1 cellular context compared by ENCODE assay signal in the genomic region with DNA sequence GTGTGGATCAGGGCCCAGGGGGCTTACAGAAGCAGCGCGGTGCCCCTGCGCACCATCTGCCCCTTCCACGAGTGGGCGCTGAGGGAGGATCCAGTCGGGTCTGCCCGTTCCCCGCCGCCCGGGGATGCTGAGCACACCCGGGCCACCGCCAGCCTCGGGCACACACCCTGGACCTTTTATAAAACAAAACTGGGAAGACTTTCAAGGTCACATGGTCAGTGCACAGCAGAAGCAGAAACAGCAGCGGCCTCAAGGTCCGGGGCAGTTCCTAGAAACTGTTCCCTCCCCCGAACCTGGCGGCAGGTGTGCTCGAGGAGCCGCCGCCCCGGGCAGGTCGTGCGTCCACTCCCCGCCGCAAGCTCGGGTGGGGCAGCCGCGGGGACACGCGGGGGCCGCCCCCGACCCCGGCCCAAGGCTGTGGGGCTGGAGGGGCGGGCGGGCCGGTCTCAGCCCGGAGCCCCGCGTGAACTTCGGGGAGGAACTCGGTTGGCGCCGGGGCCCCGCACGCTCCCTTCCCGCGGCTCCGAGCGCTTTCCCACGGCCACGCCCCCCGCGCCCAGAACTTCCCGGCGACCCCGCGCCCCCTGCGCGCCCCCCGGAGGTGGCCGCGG.
A peak's percentile ranks its signal among the peaks of the same experiment; 100 is the strongest.
TF ChIP-seq lines count a peak whose summit lies in the region.

No MANE protein-coding gene starts in this region.

TF ChIP-seq in HepG2, 621 proteins besides CTCF, POLR2A, EP300 and RAD21 (continues in another document):
- peak; percentile 13 for TF ChIP-seq YY1 (IDR thresholded peaks at IDR 0.05; ENCODE audit: insufficient read depth, insufficient replicate concordance, low read depth, low read length)
- no peak for TF ChIP-seq ZSCAN31 (CRISPR knock-in tag; IDR thresholded peaks at IDR 0.05; ENCODE audit: low read depth)
- TF ChIP-seq FOXJ3 (CRISPR knock-in tag; IDR thresholded peaks at IDR 0.05; ENCODE audit: borderline replicate concordance): no peak
- TF ChIP-seq, protein P1, sequence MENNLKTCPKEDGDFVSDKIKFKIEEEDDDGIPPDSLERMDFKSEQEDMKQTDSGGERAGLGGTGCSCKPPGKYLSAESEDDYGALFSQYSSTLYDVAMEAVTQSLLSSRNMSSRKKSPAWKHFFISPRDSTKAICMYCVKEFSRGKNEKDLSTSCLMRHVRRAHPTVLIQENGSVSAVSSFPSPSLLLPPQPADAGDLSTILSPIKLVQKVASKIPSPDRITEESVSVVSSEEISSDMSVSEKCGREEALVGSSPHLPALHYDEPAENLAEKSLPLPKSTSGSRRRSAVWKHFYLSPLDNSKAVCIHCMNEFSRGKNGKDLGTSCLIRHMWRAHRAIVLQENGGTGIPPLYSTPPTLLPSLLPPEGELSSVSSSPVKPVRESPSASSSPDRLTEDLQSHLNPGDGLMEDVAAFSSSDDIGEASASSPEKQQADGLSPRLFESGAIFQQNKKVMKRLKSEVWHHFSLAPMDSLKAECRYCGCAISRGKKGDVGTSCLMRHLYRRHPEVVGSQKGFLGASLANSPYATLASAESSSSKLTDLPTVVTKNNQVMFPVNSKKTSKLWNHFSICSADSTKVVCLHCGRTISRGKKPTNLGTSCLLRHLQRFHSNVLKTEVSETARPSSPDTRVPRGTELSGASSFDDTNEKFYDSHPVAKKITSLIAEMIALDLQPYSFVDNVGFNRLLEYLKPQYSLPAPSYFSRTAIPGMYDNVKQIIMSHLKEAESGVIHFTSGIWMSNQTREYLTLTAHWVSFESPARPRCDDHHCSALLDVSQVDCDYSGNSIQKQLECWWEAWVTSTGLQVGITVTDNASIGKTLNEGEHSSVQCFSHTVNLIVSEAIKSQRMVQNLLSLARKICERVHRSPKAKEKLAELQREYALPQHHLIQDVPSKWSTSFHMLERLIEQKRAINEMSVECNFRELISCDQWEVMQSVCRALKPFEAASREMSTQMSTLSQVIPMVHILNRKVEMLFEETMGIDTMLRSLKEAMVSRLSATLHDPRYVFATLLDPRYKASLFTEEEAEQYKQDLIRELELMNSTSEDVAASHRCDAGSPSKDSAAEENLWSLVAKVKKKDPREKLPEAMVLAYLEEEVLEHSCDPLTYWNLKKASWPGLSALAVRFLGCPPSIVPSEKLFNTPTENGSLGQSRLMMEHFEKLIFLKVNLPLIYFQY (CRISPR knock-in tag; IDR thresholded peaks at IDR 0.05; ENCODE audit: borderline replicate concordance): 0 out of 2 replicates have a peak, but pooled peaks have one; percentile 13
- TF ChIP-seq, protein P2, sequence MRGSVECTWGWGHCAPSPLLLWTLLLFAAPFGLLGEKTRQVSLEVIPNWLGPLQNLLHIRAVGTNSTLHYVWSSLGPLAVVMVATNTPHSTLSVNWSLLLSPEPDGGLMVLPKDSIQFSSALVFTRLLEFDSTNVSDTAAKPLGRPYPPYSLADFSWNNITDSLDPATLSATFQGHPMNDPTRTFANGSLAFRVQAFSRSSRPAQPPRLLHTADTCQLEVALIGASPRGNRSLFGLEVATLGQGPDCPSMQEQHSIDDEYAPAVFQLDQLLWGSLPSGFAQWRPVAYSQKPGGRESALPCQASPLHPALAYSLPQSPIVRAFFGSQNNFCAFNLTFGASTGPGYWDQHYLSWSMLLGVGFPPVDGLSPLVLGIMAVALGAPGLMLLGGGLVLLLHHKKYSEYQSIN (CRISPR knock-in tag; IDR thresholded peaks at IDR 0.05; ENCODE audit: borderline replicate concordance): no peak
- TF ChIP-seq, protein P3, sequence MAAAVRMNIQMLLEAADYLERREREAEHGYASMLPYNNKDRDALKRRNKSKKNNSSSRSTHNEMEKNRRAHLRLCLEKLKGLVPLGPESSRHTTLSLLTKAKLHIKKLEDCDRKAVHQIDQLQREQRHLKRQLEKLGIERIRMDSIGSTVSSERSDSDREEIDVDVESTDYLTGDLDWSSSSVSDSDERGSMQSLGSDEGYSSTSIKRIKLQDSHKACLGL (CRISPR knock-in tag; IDR thresholded peaks at IDR 0.05): no peak
- no peak for TF ChIP-seq RFX3 (CRISPR knock-in tag; IDR thresholded peaks at IDR 0.05)
- peak; percentile 14; the same call in 1 of the 2 replicates for TF ChIP-seq KDM2A (CRISPR knock-in tag; IDR thresholded peaks at IDR 0.05; ENCODE audit: borderline replicate concordance, low read depth)
- TF ChIP-seq, protein P4, sequence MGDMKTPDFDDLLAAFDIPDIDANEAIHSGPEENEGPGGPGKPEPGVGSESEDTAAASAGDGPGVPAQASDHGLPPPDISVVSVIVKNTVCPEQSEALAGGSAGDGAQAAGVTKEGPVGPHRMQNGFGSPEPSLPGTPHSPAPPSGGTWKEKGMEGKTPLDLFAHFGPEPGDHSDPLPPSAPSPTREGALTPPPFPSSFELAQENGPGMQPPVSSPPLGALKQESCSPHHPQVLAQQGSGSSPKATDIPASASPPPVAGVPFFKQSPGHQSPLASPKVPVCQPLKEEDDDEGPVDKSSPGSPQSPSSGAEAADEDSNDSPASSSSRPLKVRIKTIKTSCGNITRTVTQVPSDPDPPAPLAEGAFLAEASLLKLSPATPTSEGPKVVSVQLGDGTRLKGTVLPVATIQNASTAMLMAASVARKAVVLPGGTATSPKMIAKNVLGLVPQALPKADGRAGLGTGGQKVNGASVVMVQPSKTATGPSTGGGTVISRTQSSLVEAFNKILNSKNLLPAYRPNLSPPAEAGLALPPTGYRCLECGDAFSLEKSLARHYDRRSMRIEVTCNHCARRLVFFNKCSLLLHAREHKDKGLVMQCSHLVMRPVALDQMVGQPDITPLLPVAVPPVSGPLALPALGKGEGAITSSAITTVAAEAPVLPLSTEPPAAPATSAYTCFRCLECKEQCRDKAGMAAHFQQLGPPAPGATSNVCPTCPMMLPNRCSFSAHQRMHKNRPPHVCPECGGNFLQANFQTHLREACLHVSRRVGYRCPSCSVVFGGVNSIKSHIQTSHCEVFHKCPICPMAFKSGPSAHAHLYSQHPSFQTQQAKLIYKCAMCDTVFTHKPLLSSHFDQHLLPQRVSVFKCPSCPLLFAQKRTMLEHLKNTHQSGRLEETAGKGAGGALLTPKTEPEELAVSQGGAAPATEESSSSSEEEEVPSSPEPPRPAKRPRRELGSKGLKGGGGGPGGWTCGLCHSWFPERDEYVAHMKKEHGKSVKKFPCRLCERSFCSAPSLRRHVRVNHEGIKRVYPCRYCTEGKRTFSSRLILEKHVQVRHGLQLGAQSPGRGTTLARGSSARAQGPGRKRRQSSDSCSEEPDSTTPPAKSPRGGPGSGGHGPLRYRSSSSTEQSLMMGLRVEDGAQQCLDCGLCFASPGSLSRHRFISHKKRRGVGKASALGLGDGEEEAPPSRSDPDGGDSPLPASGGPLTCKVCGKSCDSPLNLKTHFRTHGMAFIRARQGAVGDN (CRISPR knock-in tag; IDR thresholded peaks at IDR 0.05): peak; percentile 60
- TF ChIP-seq ZFP41 (CRISPR knock-in tag; IDR thresholded peaks at IDR 0.05; ENCODE audit: borderline replicate concordance): no peak
- TF ChIP-seq, protein P5, sequence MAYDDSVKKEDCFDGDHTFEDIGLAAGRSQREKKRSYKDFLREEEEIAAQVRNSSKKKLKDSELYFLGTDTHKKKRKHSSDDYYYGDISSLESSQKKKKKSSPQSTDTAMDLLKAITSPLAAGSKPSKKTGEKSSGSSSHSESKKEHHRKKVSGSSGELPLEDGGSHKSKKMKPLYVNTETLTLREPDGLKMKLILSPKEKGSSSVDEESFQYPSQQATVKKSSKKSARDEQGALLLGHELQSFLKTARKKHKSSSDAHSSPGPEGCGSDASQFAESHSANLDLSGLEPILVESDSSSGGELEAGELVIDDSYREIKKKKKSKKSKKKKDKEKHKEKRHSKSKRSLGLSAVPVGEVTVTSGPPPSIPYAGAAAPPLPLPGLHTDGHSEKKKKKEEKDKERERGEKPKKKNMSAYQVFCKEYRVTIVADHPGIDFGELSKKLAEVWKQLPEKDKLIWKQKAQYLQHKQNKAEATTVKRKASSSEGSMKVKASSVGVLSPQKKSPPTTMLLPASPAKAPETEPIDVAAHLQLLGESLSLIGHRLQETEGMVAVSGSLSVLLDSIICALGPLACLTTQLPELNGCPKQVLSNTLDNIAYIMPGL (CRISPR knock-in tag; IDR thresholded peaks at IDR 0.05; ENCODE audit: borderline replicate concordance in 1 of 2, low read depth in 1 of 2): peak; percentile 52 to 59
- TF ChIP-seq GABPA (IDR thresholded peaks at IDR 0.05; ENCODE audit: low read depth, low read length): no peak
- TF ChIP-seq GABPA (CRISPR knock-in tag; IDR thresholded peaks at IDR 0.05; ENCODE audit: low read depth): no peak
- peak; percentile 70 for TF ChIP-seq BCL6 (CRISPR knock-in tag; IDR thresholded peaks at IDR 0.05)
- peak; percentile 40 for TF ChIP-seq ZFX (CRISPR knock-in tag; IDR thresholded peaks at IDR 0.05; ENCODE audit: low read depth)
- TF ChIP-seq ELF1 (CRISPR knock-in tag; IDR thresholded peaks at IDR 0.05): peak; percentile 20; the same call in 1 of the 2 replicates
- no peak for TF ChIP-seq NFIB (CRISPR knock-in tag; IDR thresholded peaks at IDR 0.05; ENCODE audit: borderline replicate concordance)
- no peak for TF ChIP-seq ZNF614 (CRISPR knock-in tag; IDR thresholded peaks at IDR 0.05; ENCODE audit: borderline replicate concordance)
- TF ChIP-seq ZKSCAN1 (IDR thresholded peaks at IDR 0.05; ENCODE audit: low read length): no peak
- TF ChIP-seq SPEN (CRISPR knock-in tag; IDR thresholded peaks at IDR 0.05; ENCODE audit: low read depth): peak; percentile 24; the same call in 1 of the 2 replicates
- TF ChIP-seq, protein P6, sequence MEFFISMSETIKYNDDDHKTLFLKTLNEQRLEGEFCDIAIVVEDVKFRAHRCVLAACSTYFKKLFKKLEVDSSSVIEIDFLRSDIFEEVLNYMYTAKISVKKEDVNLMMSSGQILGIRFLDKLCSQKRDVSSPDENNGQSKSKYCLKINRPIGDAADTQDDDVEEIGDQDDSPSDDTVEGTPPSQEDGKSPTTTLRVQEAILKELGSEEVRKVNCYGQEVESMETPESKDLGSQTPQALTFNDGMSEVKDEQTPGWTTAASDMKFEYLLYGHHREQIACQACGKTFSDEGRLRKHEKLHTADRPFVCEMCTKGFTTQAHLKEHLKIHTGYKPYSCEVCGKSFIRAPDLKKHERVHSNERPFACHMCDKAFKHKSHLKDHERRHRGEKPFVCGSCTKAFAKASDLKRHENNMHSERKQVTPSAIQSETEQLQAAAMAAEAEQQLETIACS (CRISPR knock-in tag; IDR thresholded peaks at IDR 0.05): peak; percentile 42
- TF ChIP-seq NONO (IDR thresholded peaks at IDR 0.05): no peak
- TF ChIP-seq NONO (CRISPR knock-in tag; conservative IDR thresholded peaks at IDR 0.05): no peak
- peak; percentile 16; the same call in 1 of the 2 replicates for TF ChIP-seq STAG1 (CRISPR knock-in tag; IDR thresholded peaks at IDR 0.05)
- TF ChIP-seq, protein P7, sequence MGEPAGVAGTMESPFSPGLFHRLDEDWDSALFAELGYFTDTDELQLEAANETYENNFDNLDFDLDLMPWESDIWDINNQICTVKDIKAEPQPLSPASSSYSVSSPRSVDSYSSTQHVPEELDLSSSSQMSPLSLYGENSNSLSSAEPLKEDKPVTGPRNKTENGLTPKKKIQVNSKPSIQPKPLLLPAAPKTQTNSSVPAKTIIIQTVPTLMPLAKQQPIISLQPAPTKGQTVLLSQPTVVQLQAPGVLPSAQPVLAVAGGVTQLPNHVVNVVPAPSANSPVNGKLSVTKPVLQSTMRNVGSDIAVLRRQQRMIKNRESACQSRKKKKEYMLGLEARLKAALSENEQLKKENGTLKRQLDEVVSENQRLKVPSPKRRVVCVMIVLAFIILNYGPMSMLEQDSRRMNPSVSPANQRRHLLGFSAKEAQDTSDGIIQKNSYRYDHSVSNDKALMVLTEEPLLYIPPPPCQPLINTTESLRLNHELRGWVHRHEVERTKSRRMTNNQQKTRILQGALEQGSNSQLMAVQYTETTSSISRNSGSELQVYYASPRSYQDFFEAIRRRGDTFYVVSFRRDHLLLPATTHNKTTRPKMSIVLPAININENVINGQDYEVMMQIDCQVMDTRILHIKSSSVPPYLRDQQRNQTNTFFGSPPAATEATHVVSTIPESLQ (CRISPR knock-in tag; conservative IDR thresholded peaks at IDR 0.05): no peak
- peak; percentile 51 for TF ChIP-seq AGO2 (optimal IDR thresholded peaks at IDR 0.05; ENCODE audit: low read depth, low read length)
- TF ChIP-seq, protein P8, sequence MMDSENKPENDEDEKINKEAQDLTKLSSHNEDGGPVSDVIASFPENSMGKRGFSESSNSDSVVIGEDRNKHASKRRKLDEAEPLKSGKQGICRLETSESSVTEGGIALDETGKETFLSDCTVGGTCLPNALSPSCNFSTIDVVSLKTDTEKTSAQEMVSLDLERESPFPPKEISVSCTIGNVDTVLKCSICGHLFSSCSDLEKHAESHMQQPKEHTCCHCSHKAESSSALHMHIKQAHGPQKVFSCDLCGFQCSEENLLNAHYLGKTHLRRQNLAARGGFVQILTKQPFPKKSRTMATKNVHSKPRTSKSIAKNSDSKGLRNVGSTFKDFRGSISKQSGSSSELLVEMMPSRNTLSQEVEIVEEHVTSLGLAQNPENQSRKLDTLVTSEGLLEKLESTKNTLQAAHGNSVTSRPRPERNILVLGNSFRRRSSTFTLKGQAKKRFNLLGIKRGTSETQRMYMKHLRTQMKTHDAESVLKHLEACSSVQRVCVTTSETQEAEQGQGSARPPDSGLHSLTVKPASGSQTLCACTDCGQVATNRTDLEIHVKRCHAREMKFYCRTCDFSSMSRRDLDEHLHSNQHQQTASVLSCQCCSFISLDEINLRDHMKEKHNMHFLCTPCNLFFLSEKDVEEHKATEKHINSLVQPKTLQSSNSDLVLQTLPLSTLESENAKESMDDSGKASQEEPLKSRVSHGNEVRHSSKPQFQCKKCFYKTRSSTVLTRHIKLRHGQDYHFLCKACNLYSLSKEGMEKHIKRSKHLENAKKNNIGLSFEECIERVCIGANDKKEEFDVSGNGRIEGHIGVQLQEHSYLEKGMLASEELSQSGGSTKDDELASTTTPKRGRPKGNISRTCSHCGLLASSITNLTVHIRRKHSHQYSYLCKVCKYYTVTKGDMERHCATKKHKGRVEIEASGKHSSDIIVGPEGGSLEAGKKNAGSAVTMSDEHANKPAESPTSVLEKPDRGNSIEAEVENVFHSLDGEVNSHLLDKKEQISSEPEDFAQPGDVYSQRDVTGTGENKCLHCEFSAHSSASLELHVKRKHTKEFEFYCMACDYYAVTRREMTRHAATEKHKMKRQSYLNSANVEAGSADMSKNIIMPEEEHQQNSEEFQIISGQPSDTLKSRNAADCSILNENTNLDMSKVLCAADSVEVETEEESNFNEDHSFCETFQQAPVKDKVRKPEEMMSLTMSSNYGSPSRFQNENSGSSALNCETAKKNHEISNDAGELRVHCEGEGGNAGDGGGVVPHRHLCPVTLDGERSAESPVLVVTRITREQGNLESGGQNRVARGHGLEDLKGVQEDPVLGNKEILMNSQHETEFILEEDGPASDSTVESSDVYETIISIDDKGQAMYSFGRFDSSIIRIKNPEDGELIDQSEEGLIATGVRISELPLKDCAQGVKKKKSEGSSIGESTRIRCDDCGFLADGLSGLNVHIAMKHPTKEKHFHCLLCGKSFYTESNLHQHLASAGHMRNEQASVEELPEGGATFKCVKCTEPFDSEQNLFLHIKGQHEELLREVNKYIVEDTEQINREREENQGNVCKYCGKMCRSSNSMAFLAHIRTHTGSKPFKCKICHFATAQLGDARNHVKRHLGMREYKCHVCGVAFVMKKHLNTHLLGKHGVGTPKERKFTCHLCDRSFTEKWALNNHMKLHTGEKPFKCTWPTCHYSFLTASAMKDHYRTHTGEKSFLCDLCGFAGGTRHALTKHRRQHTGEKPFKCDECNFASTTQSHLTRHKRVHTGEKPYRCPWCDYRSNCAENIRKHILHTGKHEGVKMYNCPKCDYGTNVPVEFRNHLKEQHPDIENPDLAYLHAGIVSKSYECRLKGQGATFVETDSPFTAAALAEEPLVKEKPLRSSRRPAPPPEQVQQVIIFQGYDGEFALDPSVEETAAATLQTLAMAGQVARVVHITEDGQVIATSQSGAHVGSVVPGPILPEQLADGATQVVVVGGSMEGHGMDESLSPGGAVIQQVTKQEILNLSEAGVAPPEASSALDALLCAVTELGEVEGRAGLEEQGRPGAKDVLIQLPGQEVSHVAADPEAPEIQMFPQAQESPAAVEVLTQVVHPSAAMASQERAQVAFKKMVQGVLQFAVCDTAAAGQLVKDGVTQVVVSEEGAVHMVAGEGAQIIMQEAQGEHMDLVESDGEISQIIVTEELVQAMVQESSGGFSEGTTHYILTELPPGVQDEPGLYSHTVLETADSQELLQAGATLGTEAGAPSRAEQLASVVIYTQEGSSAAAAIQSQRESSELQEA (CRISPR knock-in tag; IDR thresholded peaks at IDR 0.05; ENCODE audit: not compliant biosample characterization): no peak
- no peak for TF ChIP-seq PHF20 (CRISPR knock-in tag; IDR thresholded peaks at IDR 0.05)
